In genomic region chr6:75499640-75500039, GRCh38 we compare ENCODE assay signal across 1 cellular context.
TF ChIP-seq lines count a peak whose summit lies in the region.

No MANE protein-coding gene starts in this region.

TF ChIP-seq in GM23338, 12 proteins besides CTCF, POLR2A, EP300 and RAD21 (continued from another document):
- TF ChIP-seq ZNF462 (CRISPR knock-in tag; IDR thresholded peaks at IDR 0.05), result no peak
- no peak for TF ChIP-seq ETS1 (IDR thresholded peaks at IDR 0.05)
